1 cellular context compared by ENCODE assay signal in genomic region chr6:37667050-37667814, GRCh38.
TF ChIP-seq lines count a peak whose summit lies in the region.

No MANE protein-coding gene starts in this region.

TF ChIP-seq in K562, 482 proteins besides CTCF, POLR2A, EP300 and RAD21 (continued from another document):
- TF ChIP-seq ZNF512 (tag; IDR thresholded peaks at IDR 0.05), result no peak
- TF ChIP-seq ATF2 (CRISPR knock-in tag; IDR thresholded peaks at IDR 0.05), result no peak
- TF ChIP-seq ELF1 (tag; IDR thresholded peaks at IDR 0.05), result peak; percentile 84
- no peak for TF ChIP-seq ZNF431 (CRISPR knock-in tag; IDR thresholded peaks at IDR 0.05)
- TF ChIP-seq HMGXB4 (CRISPR knock-in tag; IDR thresholded peaks at IDR 0.05), result no peak
- TF ChIP-seq STAT5B (CRISPR knock-in tag; IDR thresholded peaks at IDR 0.05), result no peak
- peak; percentile 75; the same call in 1 of the 2 replicates for TF ChIP-seq ATF3 (IDR thresholded peaks at IDR 0.05)
- TF ChIP-seq ATF3 (CRISPR knock-in tag; conservative IDR thresholded peaks at IDR 0.05), result no peak
- no peak for TF ChIP-seq ZNF347 (CRISPR knock-in tag; IDR thresholded peaks at IDR 0.05; ENCODE audit: low read depth)
- TF ChIP-seq HEY1 (CRISPR knock-in tag; IDR thresholded peaks at IDR 0.05; ENCODE audit: borderline replicate concordance), result peak; percentile 99
- TF ChIP-seq ZFX (CRISPR knock-in tag; IDR thresholded peaks at IDR 0.05), result peak; percentile 36; the same call in 1 of the 2 replicates
- TF ChIP-seq THRB (CRISPR knock-in tag; conservative IDR thresholded peaks at IDR 0.05), result peak; percentile 95
- peak; percentile 44; the same call in 1 of the 2 replicates for TF ChIP-seq ETV1 (tag; conservative IDR thresholded peaks at IDR 0.05; ENCODE audit: low read depth)
- peak; percentile 91 for TF ChIP-seq ATF4 (CRISPR knock-in tag; IDR thresholded peaks at IDR 0.05)
- TF ChIP-seq PYGO2 (tag; IDR thresholded peaks at IDR 0.05), result peak; percentile 96
- no peak; the same call in 1 of the 2 replicates for TF ChIP-seq ZNF609 (CRISPR knock-in tag; IDR thresholded peaks at IDR 0.05; ENCODE audit: borderline replicate concordance)
- TF ChIP-seq POLR2H (tag; IDR thresholded peaks at IDR 0.05; ENCODE audit: low read depth), result no peak
- TF ChIP-seq PRDM10 (IDR thresholded peaks at IDR 0.05; ENCODE audit: partially characterized antibody), result no peak
- TF ChIP-seq STAT5A (IDR thresholded peaks at IDR 0.05; ENCODE audit: borderline replicate concordance, low read length), result peak; percentile 96
- no peak for TF ChIP-seq TFAP4 (CRISPR knock-in tag; IDR thresholded peaks at IDR 0.05; ENCODE audit: borderline replicate concordance)
- no peak for TF ChIP-seq GTF2F1 (IDR thresholded peaks at IDR 0.05; ENCODE audit: low read depth, low read length)
- TF ChIP-seq RBM34 (IDR thresholded peaks at IDR 0.05; ENCODE audit: borderline replicate concordance, insufficient read depth, low read length), result no peak
- TF ChIP-seq SMARCE1 (IDR thresholded peaks at IDR 0.05), result peak; percentile 99
